In genomic region chr4:3571921-3572320, GRCh38 we compare ENCODE assay signal across 22 cellular contexts.
"Had no signal": no experiment of that assay in that cellular context is flagged by ENCODE, and none has a peak within 500 bp of the region (broad histone marks: within the 10 kb centered on the region; RNA-seq: fewer than 3 reads in every experiment).

No MANE protein-coding gene starts in this region.

- H3K9ac ChIP-seq: KMS-11, SK-N-SH had no signal

- H3K27ac Mint-ChIP-seq: IgD-negative memory B cell had no signal

- ATAC-seq: K562, Panc1, PC-3 had no signal

- H3K4me2 ChIP-seq: KMS-11, SK-N-SH had no signal

- H3K27ac ChIP-seq: KMS-11, RWPE1 had no signal

- DNase-seq: Kasumi-1, MM.1S, NCI-H1092 treated with DMSO at 0.1 percent for 48 hours, NCI-H1436, NCI-H187, NCI-H2029, NCI-H2081 treated with DMSO at 0.1 percent for 48 hours, NCI-H2171, NCI-H226, NCI-H446, NCI-H510A, NCI-H524 treated with DMSO at 0.1 percent for 48 hours, NCI-H69, NCI-H774, PC-3, SHP77, SK-N-SH had no signal

- H3K4me1 Mint-ChIP-seq: IgD-negative memory B cell had no signal

- H3K27me3 Mint-ChIP-seq: IgD-negative memory B cell had no signal

- H3K9me3 Mint-ChIP-seq: IgD-negative memory B cell had no signal

- H3K9me3 ChIP-seq: SK-N-SH had no signal

- H3K36me3 Mint-ChIP-seq: IgD-negative memory B cell had no signal

- H3K4me3 ChIP-seq: K562 had no signal
